Comparison of ENCODE assay signal across 12 cellular contexts in genomic region chr9:111983484-111983908, GRCh38.
DNase-seq lines count a peak whose midpoint lies in the region; ATAC-seq, FAIRE-seq and TF ChIP-seq lines count a peak whose summit lies in the region.
"Had no signal": no experiment of that assay in that cellular context is flagged by ENCODE, and none has a peak within 500 bp of the region (broad histone marks: within the 10 kb centered on the region; RNA-seq: fewer than 3 reads in every experiment).

No MANE protein-coding gene starts in this region.

- H3K9me3 Mint-ChIP-seq in activated CD8-positive, alpha-beta T cell treated with anti-CD3 and anti-CD28 coated beads, Interleukin-2, amount 10 ng/mL, durations not matched to agents 7 days and 5 days (ENCODE audit: insufficient read depth) = no peaks in the 10 kb centered on the region

- no peak for TF ChIP-seq EP300 in esophagus muscularis mucosa (IDR thresholded peaks at IDR 0.05)

- CTCF ChIA-PET in activated CD8-positive, alpha-beta T cell treated with anti-CD3 and anti-CD28 coated beads, Interleukin-2, amount 10 ng/mL, durations not matched to agents 7 days and 5 days (lab: Charles Lee) = no interaction called here

- no peak for FAIRE-seq in HTR-8/SVneo (lab: Jason Lieb, UNC)
- FAIRE-seq: urothelium cell line had no signal

- peaks cover 2% of the 10 kb centered on the region for H3K27me3 Mint-ChIP-seq in activated CD8-positive, alpha-beta T cell treated with anti-CD3 and anti-CD28 coated beads, Interleukin-2, amount 10 ng/mL, durations not matched to agents 7 days and 5 days (ENCODE audit: low read depth)

- intact Hi-C loops in esophagus muscularis mucosa (cut with DNase I) = no loop called here

- TF ChIP-seq POLR2A in esophagus muscularis mucosa (IDR thresholded peaks at IDR 0.05; ENCODE audit: low read depth) = no peak

- DNase-seq in GM12865 (ENCODE audit: low read depth) (peak; percentile 93), esophagus muscularis mucosa (ENCODE audit: extremely low spot score) (no peak), HTR-8/SVneo (ENCODE audit: insufficient read length, low spot score) (no peak), NCI-H1105 treated with DMSO at 0.1 percent for 48 hours (lab: John Stamatoyannopoulos, UW) (no peak), ecto neural progenitor cell (ENCODE audit: low spot score) (no peak)
- DNase-seq in activated CD8-positive, alpha-beta T cell treated with anti-CD3 and anti-CD28 coated beads, Interleukin-2, amount 10 ng/mL, durations not matched to agents 7 days and 5 days = peak; percentile 35
- DNase-seq: DMS53 had no signal

- H3K36me3 Mint-ChIP-seq in activated CD8-positive, alpha-beta T cell treated with anti-CD3 and anti-CD28 coated beads, Interleukin-2, amount 10 ng/mL, durations not matched to agents 7 days and 5 days (ENCODE audit: low read depth) = peaks cover 6% of the 10 kb centered on the region

- H3K36me3 ChIP-seq in esophagus muscularis mucosa = no peaks in the 10 kb centered on the region

- H3K4me3 Mint-ChIP-seq in activated CD8-positive, alpha-beta T cell treated with anti-CD3 and anti-CD28 coated beads, Interleukin-2, amount 10 ng/mL, durations not matched to agents 7 days and 5 days = no peak overlapping the region

- no peak overlapping the region for H3K4me3 ChIP-seq in GM12865 (ENCODE audit: low read depth, low read length)
- H3K4me3 ChIP-seq in esophagus muscularis mucosa = no peak overlapping the region
- H3K4me3 ChIP-seq: skin epidermis had no signal

- H3K4me1 ChIP-seq in esophagus muscularis mucosa = peaks cover 0 to 10% (median 8%) of the 10 kb centered on the region in 4 donors

- peaks cover 50% of the 10 kb centered on the region for H3K4me1 Mint-ChIP-seq in activated CD8-positive, alpha-beta T cell treated with anti-CD3 and anti-CD28 coated beads, Interleukin-2, amount 10 ng/mL, durations not matched to agents 7 days and 5 days (ENCODE audit: low read depth)

- peak; percentile 53 for ATAC-seq in GM19455 (IDR thresholded peaks at IDR 0.05; ENCODE audit: unreplicated experiment)
- ATAC-seq in HG03108 (IDR thresholded peaks at IDR 0.05; ENCODE audit: unreplicated experiment) = peak; percentile 58
- peak; percentile 52 for ATAC-seq in activated CD8-positive, alpha-beta T cell treated with anti-CD3 and anti-CD28 coated beads, Interleukin-2, amount 10 ng/mL, durations not matched to agents 7 days and 5 days

- no peak for TF ChIP-seq CTCF in GM12865 (IDR thresholded peaks at IDR 0.05; ENCODE audit: insufficient read depth, low read depth, low read length, missing control alignments)
- TF ChIP-seq CTCF in esophagus muscularis mucosa (IDR thresholded peaks at IDR 0.05) = no peak

- no peaks in the 10 kb centered on the region for H3K9me3 ChIP-seq in esophagus muscularis mucosa

- 100% methylated on average over 2 of the region's 2 CpGs for WGBS in esophagus muscularis mucosa

- no peaks in the 10 kb centered on the region for H3K27me3 ChIP-seq in esophagus muscularis mucosa

- H3K27ac ChIP-seq in esophagus muscularis mucosa (replicated peaks in 1 of 4) = no peak overlapping the region
- H3K27ac ChIP-seq: KMS-11 had no signal

- peak overlapping the region; percentile 84 for H3K27ac Mint-ChIP-seq in activated CD8-positive, alpha-beta T cell treated with anti-CD3 and anti-CD28 coated beads, Interleukin-2, amount 10 ng/mL, durations not matched to agents 7 days and 5 days

- POLR2A ChIA-PET in activated CD8-positive, alpha-beta T cell treated with anti-CD3 and anti-CD28 coated beads, Interleukin-2, amount 10 ng/mL, durations not matched to agents 7 days and 5 days (lab: Charles Lee) = no interaction called here

Comparison
In these comparisons a context has a peak if more than half of its experiments do, and no peak if none do; other contexts are left out.
1. DNase-seq: peak in GM12865 (single experiment) and activated CD8-positive, alpha-beta T cell treated with anti-CD3 and anti-CD28 coated beads, Interleukin-2, amount 10 ng/mL, durations not matched to agents 7 days and 5 days (single experiment); none in esophagus muscularis mucosa (single experiment), HTR-8/SVneo (single experiment), NCI-H1105 treated with DMSO at 0.1 percent for 48 hours (single experiment) and ecto neural progenitor cell (single experiment).
2. Peak in every context shown above with its lines, with median percentiles within 50 percentile points of each other: ATAC-seq.